8 cellular contexts compared by ENCODE assay signal in the genomic region with DNA sequence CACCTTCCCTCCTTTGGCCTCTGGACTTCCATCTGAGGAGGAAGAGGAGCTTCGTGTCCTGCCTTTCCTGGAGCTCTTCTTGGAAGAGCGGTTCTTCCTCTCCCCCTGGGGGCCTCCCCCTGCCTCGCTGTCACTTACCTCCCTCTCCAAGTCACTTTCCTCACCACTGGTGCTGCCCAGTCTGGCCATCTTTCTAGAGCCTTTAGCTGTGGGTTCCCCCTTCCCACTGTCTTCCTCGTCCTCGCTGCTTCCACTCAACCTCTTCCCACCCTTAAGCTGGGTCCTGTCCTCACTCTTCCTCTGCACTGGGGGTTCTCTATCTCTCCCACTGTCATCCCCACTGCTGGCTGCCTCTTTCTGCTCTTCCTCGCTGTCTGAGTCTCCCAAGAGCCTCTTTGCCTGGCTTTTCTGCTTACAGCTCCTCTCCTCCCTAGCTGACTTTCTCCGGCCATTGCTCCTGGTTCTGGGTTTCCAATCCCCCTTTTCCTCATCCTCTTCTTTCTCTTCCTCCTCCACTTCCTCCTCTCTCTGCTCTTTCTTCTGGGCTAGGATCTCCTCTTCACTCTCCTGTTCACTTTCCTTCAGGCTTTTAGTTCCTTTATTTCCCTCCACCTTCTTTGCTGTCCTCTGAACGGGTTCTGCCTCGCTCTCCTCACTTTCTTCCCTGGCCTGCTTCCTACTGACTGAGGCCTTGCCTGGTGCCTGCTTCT.
A peak's percentile ranks its signal among the peaks of the same experiment; 100 is the strongest.
DNase-seq lines count a peak whose midpoint lies in the region; ATAC-seq and TF ChIP-seq lines count a peak whose summit lies in the region.

No MANE protein-coding gene starts in this region.

- H3K4me3 ChIP-seq in WI38 (ENCODE audit: low read depth, low read length), result peak overlapping the region; percentile 95
- H3K4me3 ChIP-seq in iPS-18a (ENCODE audit: low read length), result no peak overlapping the region
- H3K4me3 ChIP-seq in subcutaneous abdominal adipose tissue (ENCODE audit: low read depth in 1 of 5, low read length in 5 of 5), result peak overlapping the region in 4 of 5 donors; percentile 75 to 94 (median 92)

- no peak overlapping the region for H3K27ac ChIP-seq in iPS-18a (ENCODE audit: low read length)
- H3K27ac ChIP-seq in subcutaneous abdominal adipose tissue (ENCODE audit: low read depth, low read length), result peak overlapping the region; percentile 98

- H3K9ac ChIP-seq in iPS-18a (ENCODE audit: low read length), result peak overlapping the region; percentile 86
- peak overlapping the region in 2 of 5 donors; percentile 29 to 48 for H3K9ac ChIP-seq in subcutaneous abdominal adipose tissue (ENCODE audit: low read length in 5 of 5)

- no peaks in the 10 kb centered on the region for H3K27me3 Mint-ChIP-seq in activated T-cell treated with anti-CD3 and anti-CD28 coated beads, Interleukin-2, amount 50 U/mL, for 24 hours

- peak overlapping the region; percentile 94 for H3K4me3 Mint-ChIP-seq in activated T-cell treated with anti-CD3 and anti-CD28 coated beads, Interleukin-2, amount 50 U/mL, for 24 hours

- H3K9me3 Mint-ChIP-seq in activated T-cell treated with anti-CD3 and anti-CD28 coated beads, Interleukin-2, amount 50 U/mL, for 24 hours, result no peaks in the 10 kb centered on the region

- H3K27me3 ChIP-seq in iPS-18a (ENCODE audit: control insufficient read depth, insufficient read depth, low read length) (no peaks in the 10 kb centered on the region), subcutaneous abdominal adipose tissue (ENCODE audit: control insufficient read depth in 5 of 5, insufficient read depth in 4 of 5, low read length in 5 of 5) (no peaks in the 10 kb centered on the region)

- H3K36me3 ChIP-seq in iPS-18a (ENCODE audit: control insufficient read depth, low read depth, low read length) (peaks cover 20% of the 10 kb centered on the region), subcutaneous abdominal adipose tissue (ENCODE audit: control insufficient read depth in 5 of 5, insufficient read depth in 5 of 5, low read length in 5 of 5) (peaks cover 0 to 54% (median 48%) of the 10 kb centered on the region in 5 donors)

- H3K27ac Mint-ChIP-seq in activated T-cell treated with anti-CD3 and anti-CD28 coated beads, Interleukin-2, amount 50 U/mL, for 24 hours, result peak overlapping the region; percentile 100

- H3K4me1 ChIP-seq in iPS-18a (ENCODE audit: control insufficient read depth, low read depth, low read length), result no peaks in the 10 kb centered on the region
- peaks cover 6 to 47% (median 39%) of the 10 kb centered on the region in 5 donors for H3K4me1 ChIP-seq in subcutaneous abdominal adipose tissue (ENCODE audit: control insufficient read depth in 5 of 5, insufficient read depth in 5 of 5, low read length in 5 of 5)

- no peak for DNase-seq in activated T-cell treated with anti-CD3 and anti-CD28 coated beads, Interleukin-2, amount 50 U/mL, for 24 hours
- DNase-seq in activated T-cell treated with anti-CD3 and anti-CD28 coated beads for 4 hours (no peak), AML-193 (lab: John Stamatoyannopoulos, UW) (no peak), NCI-H146 (lab: John Stamatoyannopoulos, UW) (no peak)

- TF ChIP-seq CTCF in WI38 (IDR thresholded peaks at IDR 0.05; ENCODE audit: low read depth, low read length), result no peak

- peaks cover 92% of the 10 kb centered on the region for H3K36me3 Mint-ChIP-seq in activated T-cell treated with anti-CD3 and anti-CD28 coated beads, Interleukin-2, amount 50 U/mL, for 24 hours (ENCODE audit: low read depth)

- H3K4me1 Mint-ChIP-seq in activated T-cell treated with anti-CD3 and anti-CD28 coated beads, Interleukin-2, amount 50 U/mL, for 24 hours (ENCODE audit: low read depth), result peaks cover 37% of the 10 kb centered on the region

- no peaks in the 10 kb centered on the region for H3K9me3 ChIP-seq in iPS-18a (ENCODE audit: control insufficient read depth, low read depth, low read length)
- no peaks in the 10 kb centered on the region for H3K9me3 ChIP-seq in subcutaneous abdominal adipose tissue (ENCODE audit: control insufficient read depth in 5 of 5, low read length in 5 of 5)

- no peak for ATAC-seq in GM21447 (IDR thresholded peaks at IDR 0.05; ENCODE audit: unreplicated experiment)
